ENCODE assay signal across 13 cellular contexts in the genomic region with DNA sequence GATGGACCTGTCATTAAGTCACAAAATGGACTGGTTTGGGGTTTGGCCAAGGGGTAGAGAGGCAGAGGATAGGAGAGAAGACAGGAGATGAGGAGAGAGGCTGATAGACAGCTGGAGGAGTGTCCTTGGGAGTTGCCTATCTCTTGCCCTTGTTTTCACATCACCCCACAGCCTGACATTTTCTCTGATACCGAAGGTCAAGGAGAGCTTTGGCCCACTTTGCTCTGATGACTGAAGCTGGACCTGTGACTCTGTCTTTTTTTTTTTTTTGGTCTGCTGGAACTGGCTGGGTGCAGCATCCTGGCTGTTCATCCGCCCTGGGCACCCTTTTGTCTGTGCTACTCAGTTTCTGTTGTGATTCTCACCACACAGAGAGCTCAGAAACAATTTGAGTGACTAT. TPM values are rescaled to one million over a fixed set of nuclear protein-coding genes. Genes with fewer than 3 reads are reported as not detected.
DNase-seq lines count a peak whose midpoint lies in the region; ATAC-seq lines count a peak whose summit lies in the region.
"Had no signal": no experiment of that assay in that cellular context is flagged by ENCODE, and none has a peak within 500 bp of the region (broad histone marks: within the 10 kb centered on the region; RNA-seq: fewer than 3 reads in every experiment).

No MANE protein-coding gene starts in this region.

- no peak for DNase-seq in activated naive CD8-positive, alpha-beta T cell treated with anti-CD3 and anti-CD28 coated beads for 36 hours
- DNase-seq in T-cell (no peak), left cardiac atrium (no peak), NCI-H187 treated with DMSO at 0.1 percent for 48 hours (lab: John Stamatoyannopoulos, UW) (no peak)
- no peak for DNase-seq in stimulated activated naive B cell treated with anti-CD40 and anti-IgM and Interleukin-4, amounts not matched to agents 10 μg/mL and 1 μg/mL and 100 μg/mL, for 72 hours
- DNase-seq: NCI-H187, NCI-H345, NCI-H524 treated with DMSO at 0.1 percent for 48 hours, PC-3, RPMI8226 had no signal

- intact Hi-C loops in left cardiac atrium (cut with DNase I), result loop anchor here in 1 of 2 donors (2.0 kb wide), 1 partner anchor 15 kb away; no protein-coding TSS in a partner anchor

- peaks cover 73% of the 10 kb centered on the region for H3K4me1 Mint-ChIP-seq in activated naive CD8-positive, alpha-beta T cell (ENCODE audit: low read depth)
- H3K4me1 Mint-ChIP-seq in activated naive CD8-positive, alpha-beta T cell treated with anti-CD3 and anti-CD28 coated beads for 36 hours, result peaks cover 73% of the 10 kb centered on the region
- H3K4me1 Mint-ChIP-seq in T-cell, result peaks cover 74 to 79% (median 75%) of the 10 kb centered on the region in 3 donors
- H3K4me1 Mint-ChIP-seq in stimulated activated naive B cell treated with anti-CD40 and anti-IgM and Interleukin-4, amounts not matched to agents 10 μg/mL and 1 μg/mL and 100 μg/mL, for 72 hours, result peaks cover 25 to 44% of the 10 kb centered on the region in 2 donors

- ATAC-seq in T-cell (replicated peaks in 1 of 4), result no peak
- peak; percentile 12 to 53 for ATAC-seq in left cardiac atrium
- ATAC-seq in stimulated activated naive B cell treated with anti-CD40 and anti-IgM and Interleukin-4, amounts not matched to agents 10 μg/mL and 1 μg/mL and 100 μg/mL, for 72 hours (replicated peaks), result no peak
- ATAC-seq in HG03571 (IDR thresholded peaks at IDR 0.05; ENCODE audit: unreplicated experiment), result no peak
- ATAC-seq: A549, PC-3 had no signal

- CTCF ChIA-PET in T-cell (lab: Charles Lee), result interaction anchor here in 1 of 2 donors (0.5 kb wide), 1 partner anchor 1480 kb away, joined by 3 read pairs; no protein-coding TSS in a partner anchor

- H3K27ac Mint-ChIP-seq in activated naive CD8-positive, alpha-beta T cell, result peak overlapping the region; percentile 6
- no peak overlapping the region for H3K27ac Mint-ChIP-seq in activated naive CD8-positive, alpha-beta T cell treated with anti-CD3 and anti-CD28 coated beads for 36 hours
- H3K27ac Mint-ChIP-seq in T-cell, result peak overlapping the region; percentile 23 to 36
- H3K27ac Mint-ChIP-seq in stimulated activated naive B cell treated with anti-CD40 and anti-IgM and Interleukin-4, amounts not matched to agents 10 μg/mL and 1 μg/mL and 100 μg/mL, for 72 hours, result peak overlapping the region; percentile 54

- H3K36me3 Mint-ChIP-seq in activated naive CD8-positive, alpha-beta T cell, result peaks cover 15% of the 10 kb centered on the region
- peaks cover 33% of the 10 kb centered on the region for H3K36me3 Mint-ChIP-seq in activated naive CD8-positive, alpha-beta T cell treated with anti-CD3 and anti-CD28 coated beads for 36 hours
- peaks cover 4% of the 10 kb centered on the region for H3K36me3 Mint-ChIP-seq in T-cell
- H3K36me3 Mint-ChIP-seq in stimulated activated naive B cell treated with anti-CD40 and anti-IgM and Interleukin-4, amounts not matched to agents 10 μg/mL and 1 μg/mL and 100 μg/mL, for 72 hours, result peaks cover 12 to 25% of the 10 kb centered on the region in 2 donors

- H3K4me3 Mint-ChIP-seq in activated naive CD8-positive, alpha-beta T cell, result no peak overlapping the region
- H3K4me3 Mint-ChIP-seq in activated naive CD8-positive, alpha-beta T cell treated with anti-CD3 and anti-CD28 coated beads for 36 hours, result no peak overlapping the region
- H3K4me3 Mint-ChIP-seq in T-cell, result no peak overlapping the region
- H3K4me3 Mint-ChIP-seq in stimulated activated naive B cell treated with anti-CD40 and anti-IgM and Interleukin-4, amounts not matched to agents 10 μg/mL and 1 μg/mL and 100 μg/mL, for 72 hours, result no peak overlapping the region

- H3K9me3 Mint-ChIP-seq in activated naive CD8-positive, alpha-beta T cell (ENCODE audit: low read depth), result peaks cover 3% of the 10 kb centered on the region
- H3K9me3 Mint-ChIP-seq in activated naive CD8-positive, alpha-beta T cell treated with anti-CD3 and anti-CD28 coated beads for 36 hours, result peaks cover 7% of the 10 kb centered on the region
- peaks cover 0 to 3% (median 0%) of the 10 kb centered on the region in 3 donors for H3K9me3 Mint-ChIP-seq in T-cell
- peaks cover 2 to 4% of the 10 kb centered on the region in 2 donors for H3K9me3 Mint-ChIP-seq in stimulated activated naive B cell treated with anti-CD40 and anti-IgM and Interleukin-4, amounts not matched to agents 10 μg/mL and 1 μg/mL and 100 μg/mL, for 72 hours

- POLR2A ChIA-PET in T-cell (lab: Charles Lee), result no interaction called here

- H3K27me3 Mint-ChIP-seq in activated naive CD8-positive, alpha-beta T cell, result no peaks in the 10 kb centered on the region
- H3K27me3 Mint-ChIP-seq in activated naive CD8-positive, alpha-beta T cell treated with anti-CD3 and anti-CD28 coated beads for 36 hours, result no peaks in the 10 kb centered on the region
- no peaks in the 10 kb centered on the region for H3K27me3 Mint-ChIP-seq in T-cell
- H3K27me3 Mint-ChIP-seq in stimulated activated naive B cell treated with anti-CD40 and anti-IgM and Interleukin-4, amounts not matched to agents 10 μg/mL and 1 μg/mL and 100 μg/mL, for 72 hours, result no peaks in the 10 kb centered on the region

RNA-seq across cellular contexts. Expression of gene GPD1L, which starts 5.1 kb away (rescaled TPM):
- total RNA-seq in activated naive CD8-positive, alpha-beta T cell treated with anti-CD3 and anti-CD28 coated beads for 36 hours, result 10 to 100 TPM; 12.2 to 14.4 TPM
- 10 to 100 TPM; 20.2 to 26.6 (median 21.1) TPM for total RNA-seq in T-cell
- 100 to 1,000 TPM; 177 to 253 TPM for total RNA-seq in left cardiac atrium

Comparison
In these comparisons a context has a peak if more than half of its experiments do, and no peak if none do; other contexts are left out.
1. ATAC-seq: peak in left cardiac atrium (2 of 2); none in T-cell (0 of 4), stimulated activated naive B cell treated with anti-CD40 and anti-IgM and Interleukin-4, amounts not matched to agents 10 μg/mL and 1 μg/mL and 100 μg/mL, for 72 hours (0 of 2) and HG03571 (single experiment).
2. RNA of gene GPD1L, which starts 5.1 kb away (total RNA-seq): 177 to 253 TPM in left cardiac atrium; 20.2 to 26.6 TPM in T-cell and 12.2 to 14.4 TPM in activated naive CD8-positive, alpha-beta T cell treated with anti-CD3 and anti-CD28 coated beads for 36 hours; every median in the first group is over 4 times any median in the second.